In the genomic region with DNA sequence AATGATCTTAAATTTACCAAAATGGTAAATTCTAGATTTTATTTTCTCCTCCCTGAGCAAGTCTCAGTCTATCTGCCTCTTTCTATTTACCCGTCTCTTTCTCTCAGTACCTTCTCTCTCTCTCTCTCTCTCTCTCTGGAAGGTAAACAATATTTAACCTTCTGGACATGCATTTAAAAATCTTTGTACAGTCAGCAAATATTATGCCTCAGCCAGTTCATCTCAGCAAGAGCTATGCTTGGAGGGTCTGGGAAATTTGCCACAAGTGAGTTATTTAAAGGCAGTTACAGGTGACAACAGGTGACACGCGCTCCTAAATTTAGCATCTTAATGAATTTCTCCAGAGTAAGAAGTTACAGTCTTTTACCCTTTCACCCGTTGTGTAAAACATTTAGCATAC, we compare ENCODE assay signal across 29 cellular contexts. TPM values are rescaled to one million over a fixed set of nuclear protein-coding genes. Genes with fewer than 3 reads are reported as not detected.
A peak's percentile ranks its signal among the peaks of the same experiment; 100 is the strongest.
DNase-seq lines count a peak whose midpoint lies in the region; ATAC-seq, FAIRE-seq and TF ChIP-seq lines count a peak whose summit lies in the region.
"Had no signal": no experiment of that assay in that cellular context is flagged by ENCODE, and none has a peak within 500 bp of the region (broad histone marks: within the 10 kb centered on the region; RNA-seq: fewer than 3 reads in every experiment).

No MANE protein-coding gene starts in this region.

- H3K27ac ChIP-seq in C4-2B (peak overlapping the region; percentile 70), spleen (no peak overlapping the region)
- H3K27ac ChIP-seq: BLaER1 treated with 17β-estradiol and CSF1 and Interleukin-3, amounts not matched to agents 10 nM and 100 nM; body of pancreas; PC-9; suprapubic skin had no signal

- CTCF ChIA-PET in Caco-2 (lab: Charles Lee) = no interaction called here

- intact Hi-C loops in Caco-2 (cut with micrococcal nuclease; ENCODE audit: unreplicated experiment) = no loop called here
- intact Hi-C loops in spleen (cut with DNase I; ENCODE audit: low total_unique reads) = loop anchor here (10.0 kb wide), 1 partner anchor 51 kb away; no protein-coding TSS in a partner anchor

- ATAC-seq in GM19467 (IDR thresholded peaks at IDR 0.05; ENCODE audit: unreplicated experiment) = no peak
- ATAC-seq in HG03565 (IDR thresholded peaks at IDR 0.05; ENCODE audit: unreplicated experiment) = no peak
- ATAC-seq: body of pancreas; GM23338; mucosa of descending colon; natural killer cell treated with Interleukin-12 subunit alpha and Interleukin-12 subunit beta and Interleukin-15 and Interleukin-18, amount 100 ng/mL, for 72 hours had no signal

- TF ChIP-seq POLR2A in spleen (IDR thresholded peaks at IDR 0.05) = no peak

- H3K27me3 ChIP-seq in Caco-2 (replicated peaks; ENCODE audit: control insufficient read depth, insufficient read depth, low read length) (no peaks in the 10 kb centered on the region), spleen (replicated peaks in 1 of 7) (no peaks in the 10 kb centered on the region)
- H3K27me3 ChIP-seq: BLaER1 treated with 17β-estradiol and CSF1 and Interleukin-3, amounts not matched to agents 10 nM and 100 nM; body of pancreas; suprapubic skin had no signal

- POLR2A ChIA-PET in Caco-2 (lab: Charles Lee) = no interaction called here

- no peaks in the 10 kb centered on the region for H3K27me3 Mint-ChIP-seq in Caco-2 (ENCODE audit: insufficient read depth, unreplicated experiment)
- H3K27me3 Mint-ChIP-seq: central memory CD8-positive, alpha-beta T cell; natural killer cell treated with Interleukin-12 subunit alpha and Interleukin-12 subunit beta and Interleukin-15 and Interleukin-18, amount 100 ng/mL, for 72 hours had no signal

- H3K36me3 Mint-ChIP-seq in Caco-2 (ENCODE audit: insufficient read depth, unreplicated experiment) = no peaks in the 10 kb centered on the region

- H3K36me3 ChIP-seq in Caco-2 (ENCODE audit: control insufficient read depth, insufficient read depth, low read length) (no peaks in the 10 kb centered on the region), spleen (no peaks in the 10 kb centered on the region)
- H3K36me3 ChIP-seq: BLaER1 treated with 17β-estradiol and CSF1 and Interleukin-3, amounts not matched to agents 10 nM and 100 nM; suprapubic skin had no signal

- H3K9me3 ChIP-seq in Caco-2 = peaks cover 6% of the 10 kb centered on the region; the same call in 1 of the 2 replicates
- peaks cover 0 to 28% (median 18%) of the 10 kb centered on the region in 8 donors for H3K9me3 ChIP-seq in spleen
- H3K9me3 ChIP-seq: body of pancreas had no signal

- peaks cover 17% of the 10 kb centered on the region for H3K4me1 Mint-ChIP-seq in Caco-2 (ENCODE audit: low read depth, unreplicated experiment)
- H3K4me1 Mint-ChIP-seq: GM23338 had no signal

- 91 to 98% (median 92%) methylated on average over 4 of the region's 4 CpGs for WGBS in spleen, 5 donors

- FAIRE-seq in islet of Langerhans (lab: Jason Lieb, UNC) = peak; percentile 95
- FAIRE-seq: endometrium had no signal

- DNase-seq in Caco-2 (no peak), RPMI8226 (peak; percentile 96), spleen (no peak), epidermal melanocyte (ENCODE audit: insufficient read length, low spot score) (no peak)
- DNase-seq: activated CD4-positive, alpha-beta memory T cell treated with anti-CD3 and anti-CD28 coated beads, Interleukin-2, amount 10 ng/mL, durations not matched to agents 7 days and 5 days; activated CD4-positive, alpha-beta T cell treated with anti-CD3 and anti-CD28 coated beads for 1 hour; activated CD8-positive, alpha-beta memory T cell treated with anti-CD3 and anti-CD28 coated beads, Interleukin-2, amount 50 U/mL, for 4 hours; activated naive CD4-positive, alpha-beta T cell treated with anti-CD3 and anti-CD28 coated beads, Interleukin-2, amount 50 U/mL, for 16 hours; body of pancreas; foreskin melanocyte; kidney glomerular epithelial cell; mucosa of descending colon; NCI-H2081 treated with DMSO at 0.1 percent for 48 hours; NCI-H446 treated with DMSO at 0.1 percent for 48 hours; PC-9; SHP77; stimulated activated naive CD4-positive, alpha-beta T cell treated with Interleukin-2 at 50 U/mL for 16 hours; T-helper 2 cell had no signal

- H3K4me3 Mint-ChIP-seq in Caco-2 (ENCODE audit: unreplicated experiment) = no peak overlapping the region
- H3K4me3 Mint-ChIP-seq: activated CD4-positive, alpha-beta memory T cell treated with anti-CD3 and anti-CD28 coated beads, Interleukin-2, amount 10 ng/mL, durations not matched to agents 7 days and 5 days; central memory CD8-positive, alpha-beta T cell; GM23338; natural killer cell treated with Interleukin-12 subunit alpha and Interleukin-12 subunit beta and Interleukin-15 and Interleukin-18, amount 100 ng/mL, for 72 hours had no signal

- H3K4me3 ChIP-seq in Caco-2 (ENCODE audit: low read depth, low read length) = no peak overlapping the region
- no peak overlapping the region for H3K4me3 ChIP-seq in spleen
- H3K4me3 ChIP-seq: BLaER1 treated with 17β-estradiol and CSF1 and Interleukin-3, amounts not matched to agents 10 nM and 100 nM; body of pancreas; GM23338; mucosa of descending colon; PC-9; skin epidermis; suprapubic skin had no signal

- peaks cover 22% of the 10 kb centered on the region for H3K9me3 Mint-ChIP-seq in Caco-2 (ENCODE audit: unreplicated experiment)

- H3K27ac Mint-ChIP-seq in Caco-2 (ENCODE audit: unreplicated experiment) = peak overlapping the region; percentile 7
- H3K27ac Mint-ChIP-seq: activated CD4-positive, alpha-beta memory T cell treated with anti-CD3 and anti-CD28 coated beads, Interleukin-2, amount 10 ng/mL, durations not matched to agents 7 days and 5 days; GM23338 had no signal

- H3K4me1 ChIP-seq in Caco-2 = no peaks in the 10 kb centered on the region; the same call in 1 of the 2 replicates
- no peaks in the 10 kb centered on the region for H3K4me1 ChIP-seq in spleen
- H3K4me1 ChIP-seq: BLaER1 treated with 17β-estradiol and CSF1 and Interleukin-3, amounts not matched to agents 10 nM and 100 nM; body of pancreas had no signal

- BruUV-seq in Caco-2 (replicated peaks; lab: Mats Ljungman, UMichigan) = no TSS peak

- TF ChIP-seq CTCF in C4-2B (conservative IDR thresholded peaks at IDR 0.05) = no peak
- TF ChIP-seq CTCF in Caco-2 (IDR thresholded peaks at IDR 0.05; ENCODE audit: insufficient read depth in 1 of 2, low read depth in 1 of 2, low read length in 1 of 2, severe bottlenecking in 1 of 2, unreplicated experiment in 1 of 2) = no peak
- no peak for TF ChIP-seq CTCF in spleen (IDR thresholded peaks at IDR 0.05 in 8 of 11, conservative IDR thresholded peaks at IDR 0.05 in 3 of 11)

RNA-seq across cellular contexts. Expression of a gene that starts 8.9 kb away (rescaled TPM):
- 31.9 and 32.3 TPM in 2 replicates for total RNA-seq in Caco-2 (2022)
- total RNA-seq in spleen = 10 to 100 TPM; 47.0 to 82.0 (median 56.5) TPM
- polyA plus RNA-seq in spleen = 10 to 100 TPM in 1 of 3 donors, 1 to 10 TPM in 2; 6.9 to 10.0 (median 8.7) TPM
